8 cellular contexts compared by ENCODE assay signal in genomic region chr15:51536965-51537574, GRCh38.
DNase-seq lines count a peak whose midpoint lies in the region; ATAC-seq, FAIRE-seq and TF ChIP-seq lines count a peak whose summit lies in the region.

No MANE protein-coding gene starts in this region.

- no peak overlapping the region for H2AFZ ChIP-seq in SU-DHL-6 (ENCODE audit: low read depth, low read length, severe bottlenecking)

- H3F3A ChIP-seq in SU-DHL-6 (ENCODE audit: insufficient read depth): no peaks in the 10 kb centered on the region

- TF ChIP-seq CTCF in SU-DHL-6 (IDR thresholded peaks at IDR 0.05; ENCODE audit: insufficient read depth, low read length, poor library complexity, severe bottlenecking): peak; percentile 41

- in situ Hi-C loops in ACHN (cut with HindIII; ENCODE audit: low pct_ligation_motif_present, low pct_unique_long_range_greater_than_20kb, low sequenced_read_pairs): no loop called here

- no peak overlapping the region for H3K9ac ChIP-seq in SU-DHL-6 (ENCODE audit: low read length)

- H4K20me1 ChIP-seq in SU-DHL-6 (ENCODE audit: low read depth, low read length): no peaks in the 10 kb centered on the region; the same call in 1 of the 2 replicates

- FAIRE-seq in GM19239 (lab: Jason Lieb, UNC): peak; percentile 76

- intact Hi-C loops in Right ventricle myocardium superior (cut with DNase I): no loop called here

- no peaks in the 10 kb centered on the region for H3K9me2 ChIP-seq in SU-DHL-6 (replicated peaks; ENCODE audit: insufficient read depth, low read length)

- no peak overlapping the region for H3K4me2 ChIP-seq in SU-DHL-6 (ENCODE audit: low read depth, low read length, poor library complexity, severe bottlenecking)

- ATAC-seq in Right ventricle myocardium superior (ENCODE audit: poor library complexity): no peak

- no peaks in the 10 kb centered on the region for H3K79me2 ChIP-seq in SU-DHL-6 (ENCODE audit: insufficient read depth, low read length)

- H3K9me3 ChIP-seq in SU-DHL-6 (ENCODE audit: insufficient read depth, low read length): no peaks in the 10 kb centered on the region

- H3K4me3 ChIP-seq in SU-DHL-6 (ENCODE audit: insufficient read depth, low read length, poor library complexity, severe bottlenecking): no peak overlapping the region

- H3K27ac ChIP-seq in SU-DHL-6 (ENCODE audit: low read depth, low read length): no peak overlapping the region

- H3K27me3 ChIP-seq in SU-DHL-6 (ENCODE audit: low read length): no peaks in the 10 kb centered on the region

- peak; percentile 18 for DNase-seq in ACHN
- DNase-seq in GM19239 (ENCODE audit: insufficient read length, low spot score): no peak
- DNase-seq in inferior parietal cortex (ENCODE audit: extremely low spot score): peak; percentile 26
- no peak for DNase-seq in anterior cingulate cortex (lab: John Stamatoyannopoulos, UW)
- DNase-seq in hypothalamus (lab: John Stamatoyannopoulos, UW): no peak
- DNase-seq in stimulated activated CD4-positive, alpha-beta T cell treated with anti-CD3 and anti-CD28 coated beads, Interleukin-4, amount 100 ng/mL, for 4 hours: no peak
- DNase-seq in Right ventricle myocardium superior: no peak

- H3K36me3 ChIP-seq in SU-DHL-6 (ENCODE audit: low read length): no peaks in the 10 kb centered on the region

Comparison
In these comparisons a context has a peak if more than half of its experiments do, and no peak if none do; other contexts are left out.
1. DNase-seq: peak in ACHN (single experiment) and inferior parietal cortex (single experiment); none in GM19239 (single experiment), anterior cingulate cortex (0 of 58), hypothalamus (0 of 51), stimulated activated CD4-positive, alpha-beta T cell treated with anti-CD3 and anti-CD28 coated beads, Interleukin-4, amount 100 ng/mL, for 4 hours (0 of 2) and Right ventricle myocardium superior (single experiment).